In the genomic region with DNA sequence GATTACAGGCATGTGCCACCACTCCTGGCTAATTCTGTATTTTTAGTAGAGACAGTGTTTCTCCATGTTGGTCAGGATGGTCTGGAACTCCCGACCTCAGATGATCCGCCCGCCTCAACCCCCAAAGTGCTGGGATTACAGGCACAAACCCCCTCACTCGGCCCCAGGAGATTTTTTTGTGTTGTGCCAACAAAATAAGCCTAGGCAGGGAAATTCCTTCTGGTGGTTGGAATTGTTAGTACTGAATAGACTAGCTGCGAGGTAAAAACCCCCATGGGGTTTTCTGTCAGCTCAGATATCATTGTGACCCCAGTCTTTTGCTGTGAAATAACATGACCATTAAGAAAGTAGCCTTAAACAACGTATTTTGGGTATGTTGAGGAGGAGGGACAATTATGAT, we compare ENCODE assay signal across 19 cellular contexts.
"Had no signal": no experiment of that assay in that cellular context is flagged by ENCODE, and none has a peak within 500 bp of the region (broad histone marks: within the 10 kb centered on the region; RNA-seq: fewer than 3 reads in every experiment).

No MANE protein-coding gene starts in this region.

- DNase-seq: activated CD4-positive, alpha-beta T cell treated with anti-CD3 and anti-CD28 coated beads for 36 hours; activated CD4-positive, CD25-positive, alpha-beta regulatory T cell; activated CD8-positive, alpha-beta memory T cell treated with anti-CD3 and anti-CD28 coated beads, Interleukin-2, amount 10 ng/mL, durations not matched to agents 7 days and 5 days; activated CD8-positive, alpha-beta T cell treated with anti-CD3 and anti-CD28 coated beads, Interleukin-2, amount 10 ng/mL, durations not matched to agents 7 days and 5 days; activated naive CD4-positive, alpha-beta T cell; activated T-cell treated with anti-CD3 and anti-CD28 coated beads, Interleukin-2, amount 50 U/mL, for 72 hours; effector memory CD4-positive, alpha-beta T cell; left cardiac atrium; left ventricle myocardium superior; nucleus accumbens; pancreas; sigmoid colon; small intestine; stimulated activated CD4-positive, alpha-beta T cell treated with anti-CD3 and anti-CD28 coated beads, Interleukin-4, amount 100 ng/mL, for 24 hours had no signal

- H3K9me3 ChIP-seq: gastroesophageal sphincter, pancreas, prostate gland, sigmoid colon, tibial nerve had no signal

- ATAC-seq: activated CD4-positive, alpha-beta T cell treated with anti-CD3 and anti-CD28 coated beads for 36 hours; activated CD8-positive, alpha-beta memory T cell treated with anti-CD3 and anti-CD28 coated beads, Interleukin-2, amount 10 ng/mL, durations not matched to agents 7 days and 5 days; activated CD8-positive, alpha-beta T cell treated with anti-CD3 and anti-CD28 coated beads, Interleukin-2, amount 10 ng/mL, durations not matched to agents 7 days and 5 days; activated T-cell treated with anti-CD3 and anti-CD28 coated beads, Interleukin-2, amount 50 U/mL, for 72 hours; gastroesophageal sphincter; left cardiac atrium; left ventricle myocardium superior; pancreas; stimulated activated memory B cell treated with anti-CD40 and anti-IgM and Interleukin-4, amounts not matched to agents 10 μg/mL and 1 μg/mL and 100 μg/mL, for 72 hours had no signal

- H2AFZ ChIP-seq: hepatocyte had no signal

- H3K4me1 ChIP-seq: gastroesophageal sphincter, pancreas, prostate gland, sigmoid colon, tibial nerve had no signal

- H3K4me2 ChIP-seq: hepatocyte had no signal

- H3K27ac ChIP-seq: gastroesophageal sphincter, hepatocyte, pancreas, prostate gland, sigmoid colon, tibial nerve had no signal

- H3K4me3 ChIP-seq: gastroesophageal sphincter, hepatocyte, pancreas, prostate gland, sigmoid colon, tibial nerve had no signal

- H3K36me3 ChIP-seq: gastroesophageal sphincter, pancreas, prostate gland, sigmoid colon, tibial nerve had no signal

- H3K27me3 ChIP-seq: gastroesophageal sphincter, hepatocyte, pancreas, sigmoid colon, tibial nerve had no signal
